In the genomic region with DNA sequence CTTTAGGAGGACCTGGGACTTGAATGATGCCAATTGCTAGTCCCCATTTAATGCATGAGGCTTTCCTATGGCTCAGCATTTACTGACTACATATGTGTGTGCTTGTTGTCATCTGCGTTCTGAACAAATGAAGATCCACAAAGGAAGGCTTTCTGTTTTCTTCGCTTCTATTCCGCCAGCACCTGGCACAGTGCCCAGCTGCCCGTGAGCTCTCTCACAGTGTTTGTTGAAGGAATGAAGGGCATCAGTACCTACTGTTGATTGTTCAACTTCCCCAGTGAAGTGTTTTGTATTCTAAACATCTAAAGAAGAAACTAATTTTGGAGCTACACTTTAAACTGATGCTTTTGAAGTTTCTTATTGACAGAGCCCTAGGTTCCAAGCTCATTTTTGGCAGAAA, we compare ENCODE assay signal across 18 cellular contexts.
A peak's percentile ranks its signal among the peaks of the same experiment; 100 is the strongest.
DNase-seq lines count a peak whose midpoint lies in the region; ATAC-seq and TF ChIP-seq lines count a peak whose summit lies in the region.
"Had no signal": no experiment of that assay in that cellular context is flagged by ENCODE, and none has a peak within 500 bp of the region (broad histone marks: within the 10 kb centered on the region; RNA-seq: fewer than 3 reads in every experiment).

No MANE protein-coding gene starts in this region.

- H3K9me3 Mint-ChIP-seq in nephron progenitor cell = peaks cover 24% of the 10 kb centered on the region

- H3K4me1 Mint-ChIP-seq in nephron progenitor cell = peaks cover 5% of the 10 kb centered on the region

- H3K4me1 ChIP-seq in foreskin keratinocyte = no peaks in the 10 kb centered on the region
- H3K4me1 ChIP-seq: breast epithelium had no signal

- H3K27me3 ChIP-seq in foreskin keratinocyte = no peaks in the 10 kb centered on the region
- H3K27me3 ChIP-seq: breast epithelium had no signal

- H3K27ac Mint-ChIP-seq in nephron progenitor cell = no peak overlapping the region
- H3K27ac Mint-ChIP-seq: activated naive CD8-positive, alpha-beta T cell had no signal

- no peak for TF ChIP-seq CTCF in foreskin keratinocyte (conservative IDR thresholded peaks at IDR 0.05)
- TF ChIP-seq CTCF in nephron progenitor cell (IDR thresholded peaks at IDR 0.05) = no peak

- no peak overlapping the region for H3K27ac ChIP-seq in foreskin keratinocyte
- H3K27ac ChIP-seq: breast epithelium had no signal

- DNase-seq in COLO829 (ENCODE audit: low spot score) (peak; percentile 19), NCI-H1105 (lab: John Stamatoyannopoulos, UW) (peak; percentile 71), NCI-H510A treated with DMSO at 0.1 percent for 48 hours (lab: John Stamatoyannopoulos, UW) (peak; percentile 96), globus pallidus (ENCODE audit: low spot score) (peak; percentile 16), kidney tubule cell (ENCODE audit: low spot score) (no peak), foreskin keratinocyte (no peak), nephron progenitor cell (no peak)
- DNase-seq: activated CD4-positive, alpha-beta T cell treated with anti-CD3 and anti-CD28 coated beads for 48 hours; Calu3; effector CD8-positive, alpha-beta T cell; left cardiac atrium; occipital lobe; stimulated activated CD4-positive, alpha-beta T cell treated with anti-CD3 and anti-CD28 coated beads, Interleukin-1b, Interleukin-23, amount 100 ng/mL, for 48 hours had no signal

- no peak overlapping the region for H3K4me3 Mint-ChIP-seq in nephron progenitor cell
- H3K4me3 Mint-ChIP-seq: activated naive CD8-positive, alpha-beta T cell had no signal

- no peak for ATAC-seq in foreskin keratinocyte
- ATAC-seq in HG03135 (IDR thresholded peaks at IDR 0.05; ENCODE audit: unreplicated experiment) = no peak
- ATAC-seq: HCT116, left cardiac atrium, sciatic nerve had no signal

- peaks cover 4% of the 10 kb centered on the region for H3K27me3 Mint-ChIP-seq in nephron progenitor cell (ENCODE audit: low read depth, poor library complexity)
- H3K27me3 Mint-ChIP-seq: activated naive CD8-positive, alpha-beta T cell had no signal

- no peaks in the 10 kb centered on the region for H3K36me3 Mint-ChIP-seq in nephron progenitor cell (ENCODE audit: low read depth)
- H3K36me3 Mint-ChIP-seq: activated naive CD8-positive, alpha-beta T cell had no signal

Comparison
In these comparisons a context has a peak if more than half of its experiments do, and no peak if none do; other contexts are left out.
1. DNase-seq: peak in COLO829 (single experiment), NCI-H1105 (single experiment), NCI-H510A treated with DMSO at 0.1 percent for 48 hours (single experiment) and globus pallidus (single experiment); none in kidney tubule cell (single experiment), foreskin keratinocyte (0 of 2) and nephron progenitor cell (single experiment).